Comparison of ENCODE assay signal across 10 cellular contexts in genomic region chr5:96714450-96714849, GRCh38. TPM values are rescaled to one million over a fixed set of nuclear protein-coding genes. Genes with fewer than 3 reads are reported as not detected.
DNase-seq lines count a peak whose midpoint lies in the region; ATAC-seq and TF ChIP-seq lines count a peak whose summit lies in the region.
"Had no signal": no experiment of that assay in that cellular context is flagged by ENCODE, and none has a peak within 500 bp of the region (broad histone marks: within the 10 kb centered on the region; RNA-seq: fewer than 3 reads in every experiment).

No MANE protein-coding gene starts in this region.

- H3K4me1 Mint-ChIP-seq in activated CD8-positive, alpha-beta memory T cell treated with anti-CD3 and anti-CD28 coated beads, Interleukin-2, amount 10 ng/mL, durations not matched to agents 7 days and 5 days = peaks cover 22% of the 10 kb centered on the region

- H3K9me3 Mint-ChIP-seq in activated CD8-positive, alpha-beta memory T cell treated with anti-CD3 and anti-CD28 coated beads, Interleukin-2, amount 10 ng/mL, durations not matched to agents 7 days and 5 days (ENCODE audit: low read depth) = no peaks in the 10 kb centered on the region

- in situ Hi-C loops in transverse colon (cut with MboI; ENCODE audit: low pct_ligation_motif_present in 1 of 4, low pct_unique_long_range_greater_than_20kb in 1 of 4, low sequenced_read_pairs in 3 of 4) = no loop called here

- H3K27ac ChIP-seq in duodenal mucosa (ENCODE audit: low read depth, low read length) (peak overlapping the region; percentile 68), transverse colon (peak overlapping the region; percentile 78 to 87 (median 86))
- H3K27ac ChIP-seq: C4-2B had no signal

- H3K27me3 Mint-ChIP-seq in activated CD8-positive, alpha-beta memory T cell treated with anti-CD3 and anti-CD28 coated beads, Interleukin-2, amount 10 ng/mL, durations not matched to agents 7 days and 5 days = no peaks in the 10 kb centered on the region

- CTCF ChIA-PET in activated CD8-positive, alpha-beta memory T cell treated with anti-CD3 and anti-CD28 coated beads, Interleukin-2, amount 10 ng/mL, durations not matched to agents 7 days and 5 days (lab: Charles Lee) = interaction anchor here (1.9 kb wide), 1 partner anchor 12 kb away, joined by 4 read pairs; no protein-coding TSS in a partner anchor

- no peak for DNase-seq in activated CD8-positive, alpha-beta memory T cell treated with anti-CD3 and anti-CD28 coated beads, Interleukin-2, amount 10 ng/mL, durations not matched to agents 7 days and 5 days
- DNase-seq in activated CD8-positive, alpha-beta memory T cell treated with anti-CD3 and anti-CD28 coated beads, Interleukin-2, amount 50 U/mL, for 48 hours = no peak
- DNase-seq in mucosa of descending colon = no peak
- DNase-seq in transverse colon = no peak
- no peak for DNase-seq in nucleus accumbens (lab: John Stamatoyannopoulos, UW)
- DNase-seq in GOT3 (lab: John Stamatoyannopoulos, UW) = no peak
- DNase-seq: T1000 had no signal

- no peak overlapping the region for H3K4me3 Mint-ChIP-seq in activated CD8-positive, alpha-beta memory T cell treated with anti-CD3 and anti-CD28 coated beads, Interleukin-2, amount 10 ng/mL, durations not matched to agents 7 days and 5 days

- H3K9ac ChIP-seq in duodenal mucosa (ENCODE audit: low read depth in 1 of 2, low read length in 2 of 2) = no peak overlapping the region

- no peak for TF ChIP-seq POLR2A in transverse colon (IDR thresholded peaks at IDR 0.05)

- H3K36me3 ChIP-seq in duodenal mucosa (ENCODE audit: control insufficient read depth in 1 of 2, insufficient read depth in 2 of 2, low read length in 2 of 2) = no peaks in the 10 kb centered on the region
- no peaks in the 10 kb centered on the region for H3K36me3 ChIP-seq in mucosa of descending colon (ENCODE audit: low read depth)
- no peaks in the 10 kb centered on the region for H3K36me3 ChIP-seq in transverse colon

- no peaks in the 10 kb centered on the region for H3K27me3 ChIP-seq in duodenal mucosa (ENCODE audit: control insufficient read depth in 1 of 2, insufficient read depth in 2 of 2, low read length in 2 of 2)
- H3K27me3 ChIP-seq in transverse colon = no peaks in the 10 kb centered on the region

- H3K4me3 ChIP-seq in duodenal mucosa (ENCODE audit: low read depth in 1 of 2, low read length in 2 of 2) (no peak overlapping the region), mucosa of descending colon (no peak overlapping the region), transverse colon (no peak overlapping the region)

- TF ChIP-seq EP300 in transverse colon (IDR thresholded peaks at IDR 0.05; ENCODE audit: low read depth) = no peak

- H3K36me3 Mint-ChIP-seq in activated CD8-positive, alpha-beta memory T cell treated with anti-CD3 and anti-CD28 coated beads, Interleukin-2, amount 10 ng/mL, durations not matched to agents 7 days and 5 days = peaks cover 28% of the 10 kb centered on the region

- H3K4me1 ChIP-seq in duodenal mucosa (ENCODE audit: control insufficient read depth in 1 of 2, insufficient read depth in 2 of 2, low read length in 2 of 2) = peaks cover 50 to 67% of the 10 kb centered on the region in 2 donors
- H3K4me1 ChIP-seq in mucosa of descending colon (ENCODE audit: low read depth) = peaks cover 38% of the 10 kb centered on the region
- peaks cover 22 to 70% (median 43%) of the 10 kb centered on the region in 4 donors for H3K4me1 ChIP-seq in transverse colon

- TF ChIP-seq CTCF in mucosa of descending colon (IDR thresholded peaks at IDR 0.05) (no peak), transverse colon (IDR thresholded peaks at IDR 0.05) (no peak)

- ATAC-seq in activated CD8-positive, alpha-beta memory T cell treated with anti-CD3 and anti-CD28 coated beads, Interleukin-2, amount 10 ng/mL, durations not matched to agents 7 days and 5 days = no peak
- ATAC-seq in mucosa of descending colon (peak; percentile 69), GM21390 (IDR thresholded peaks at IDR 0.05; ENCODE audit: unreplicated experiment) (no peak)

- intact Hi-C loops in mucosa of descending colon (cut with DNase I, micrococcal nuclease) = no loop called here
- intact Hi-C loops in transverse colon (cut with DNase I; ENCODE audit: low total_unique reads) = no loop called here

- peak overlapping the region; percentile 69 for H3K27ac Mint-ChIP-seq in activated CD8-positive, alpha-beta memory T cell treated with anti-CD3 and anti-CD28 coated beads, Interleukin-2, amount 10 ng/mL, durations not matched to agents 7 days and 5 days

- no peaks in the 10 kb centered on the region for H3K9me3 ChIP-seq in duodenal mucosa (ENCODE audit: control insufficient read depth in 1 of 2, low read length in 2 of 2)
- H3K9me3 ChIP-seq in mucosa of descending colon = no peaks in the 10 kb centered on the region
- no peaks in the 10 kb centered on the region for H3K9me3 ChIP-seq in transverse colon

RNA-seq across cellular contexts. Expression of gene CAST, which starts 52.3 kb away (rescaled TPM):
- total RNA-seq in activated CD8-positive, alpha-beta memory T cell treated with anti-CD3 and anti-CD28 coated beads, Interleukin-2, amount 10 ng/mL, durations not matched to agents 7 days and 5 days = 100 to 1,000 TPM; 149 to 173 TPM
- total RNA-seq in mucosa of descending colon (100 to 1,000 TPM; 348 to 433 (median 372) TPM), transverse colon (100 to 1,000 TPM; 237 to 556 (median 335) TPM)
